In genomic region chr19:29606420-29606747, GRCh38 we compare ENCODE assay signal across 1 cellular context.
TF ChIP-seq lines count a peak whose summit lies in the region.

No MANE protein-coding gene starts in this region.

TF ChIP-seq in HEK293, 187 proteins besides CTCF, POLR2A, EP300 and RAD21 (continued from another document and continues in another):
- TF ChIP-seq ZNF645 (tag by site-specific recombination; IDR thresholded peaks at IDR 0.05) (no peak), RBAK (tag by site-specific recombination; IDR thresholded peaks at IDR 0.05) (no peak), ZNF19 (tag by site-specific recombination; IDR thresholded peaks at IDR 0.05; ENCODE audit: low read depth) (peak; percentile 10; the same call in 1 of the 2 replicates), GFI1B (tag by site-specific recombination; IDR thresholded peaks at IDR 0.05) (no peak), MZF1 (tag by site-specific recombination; IDR thresholded peaks at IDR 0.05; ENCODE audit: borderline replicate concordance) (no peak), ZEB2 (tag by site-specific recombination; IDR thresholded peaks at IDR 0.05) (0 out of 2 replicates have a peak, but pooled peaks have one; percentile 6), ZNF335 (tag by site-specific recombination; conservative IDR thresholded peaks at IDR 0.05) (no peak; the same call in 1 of the 2 replicates), ZNF266 (tag by site-specific recombination; IDR thresholded peaks at IDR 0.05; ENCODE audit: low read depth) (no peak), ZNF558 (tag by site-specific recombination; IDR thresholded peaks at IDR 0.05) (no peak; the same call in 1 of the 2 replicates), KLF17 (tag by site-specific recombination; IDR thresholded peaks at IDR 0.05) (no peak), HOXA7 (CRISPR knock-in tag; IDR thresholded peaks at IDR 0.05; ENCODE audit: borderline replicate concordance) (no peak), ZNF510 (tag by site-specific recombination; IDR thresholded peaks at IDR 0.05; ENCODE audit: insufficient replicate concordance) (no peak), ZBTB1 (tag by site-specific recombination; IDR thresholded peaks at IDR 0.05) (no peak), SCRT1 (tag by site-specific recombination; IDR thresholded peaks at IDR 0.05; ENCODE audit: borderline replicate concordance) (no peak), ZNF398 (tag by site-specific recombination; IDR thresholded peaks at IDR 0.05) (peak; percentile 80), SP3 (tag by site-specific recombination; IDR thresholded peaks at IDR 0.05) (no peak), KLF9 (tag by site-specific recombination; IDR thresholded peaks at IDR 0.05; ENCODE audit: low read depth) (no peak), ZNF792 (tag by site-specific recombination; IDR thresholded peaks at IDR 0.05) (no peak), ZNF239 (tag by site-specific recombination; IDR thresholded peaks at IDR 0.05) (no peak), ZBTB20 (tag by site-specific recombination; IDR thresholded peaks at IDR 0.05) (peak; percentile 2; the same call in 1 of the 2 replicates), ZNF132 (tag by site-specific recombination; IDR thresholded peaks at IDR 0.05; ENCODE audit: borderline replicate concordance) (no peak), ZSCAN16 (tag by site-specific recombination; IDR thresholded peaks at IDR 0.05) (0 out of 2 replicates have a peak, but pooled peaks have one; percentile 8), ZNF610 (tag by site-specific recombination; IDR thresholded peaks at IDR 0.05; ENCODE audit: borderline replicate concordance) (no peak), ZNF302 (tag by site-specific recombination; IDR thresholded peaks at IDR 0.05; ENCODE audit: low read depth) (no peak), ZBTB10 (tag by site-specific recombination; IDR thresholded peaks at IDR 0.05) (no peak), ZNF571 (tag by site-specific recombination; IDR thresholded peaks at IDR 0.05) (no peak), FEZF1 (tag by site-specific recombination; IDR thresholded peaks at IDR 0.05) (no peak), BCL11A (tag by site-specific recombination; IDR thresholded peaks at IDR 0.05; ENCODE audit: low read depth) (no peak), ZBTB48 (tag by site-specific recombination; IDR thresholded peaks at IDR 0.05) (no peak), ZNF621 (tag by site-specific recombination; IDR thresholded peaks at IDR 0.05) (no peak), PBX3 (CRISPR knock-in tag; IDR thresholded peaks at IDR 0.05) (no peak), ZNF658 (tag by site-specific recombination; IDR thresholded peaks at IDR 0.05) (no peak), ZSCAN18 (tag by site-specific recombination; IDR thresholded peaks at IDR 0.05) (0 out of 2 replicates have a peak, but pooled peaks have one; percentile 56), ZNF639 (tag by site-specific recombination; IDR thresholded peaks at IDR 0.05) (peak; percentile 5; the same call in 1 of the 2 replicates), ZBTB17 (tag by site-specific recombination; IDR thresholded peaks at IDR 0.05) (peak; percentile 81), ZNF580 (tag by site-specific recombination; IDR thresholded peaks at IDR 0.05) (no peak), ZNF664 (tag by site-specific recombination; IDR thresholded peaks at IDR 0.05) (no peak; the same call in 1 of the 2 replicates), ZNF362 (tag by site-specific recombination; IDR thresholded peaks at IDR 0.05) (no peak), ZNF148 (tag by site-specific recombination; IDR thresholded peaks at IDR 0.05; ENCODE audit: borderline replicate concordance) (no peak), ZNF449 (tag by site-specific recombination; IDR thresholded peaks at IDR 0.05) (no peak), ZNF521 (tag by site-specific recombination; IDR thresholded peaks at IDR 0.05) (no peak), ZNF629 (tag by site-specific recombination; IDR thresholded peaks at IDR 0.05) (no peak; the same call in 1 of the 2 replicates), ZNF16 (tag by site-specific recombination; IDR thresholded peaks at IDR 0.05; ENCODE audit: low read depth) (no peak), ZNF175 (tag by site-specific recombination; IDR thresholded peaks at IDR 0.05) (no peak), ZNF211 (tag by site-specific recombination; IDR thresholded peaks at IDR 0.05; ENCODE audit: low read depth) (no peak), ZNF423 (tag by site-specific recombination; IDR thresholded peaks at IDR 0.05) (no peak), ZNF26 (tag by site-specific recombination; IDR thresholded peaks at IDR 0.05) (no peak), ZNF48 (tag by site-specific recombination; IDR thresholded peaks at IDR 0.05) (no peak)
